Comparison of ENCODE assay signal across 14 cellular contexts in the genomic region with DNA sequence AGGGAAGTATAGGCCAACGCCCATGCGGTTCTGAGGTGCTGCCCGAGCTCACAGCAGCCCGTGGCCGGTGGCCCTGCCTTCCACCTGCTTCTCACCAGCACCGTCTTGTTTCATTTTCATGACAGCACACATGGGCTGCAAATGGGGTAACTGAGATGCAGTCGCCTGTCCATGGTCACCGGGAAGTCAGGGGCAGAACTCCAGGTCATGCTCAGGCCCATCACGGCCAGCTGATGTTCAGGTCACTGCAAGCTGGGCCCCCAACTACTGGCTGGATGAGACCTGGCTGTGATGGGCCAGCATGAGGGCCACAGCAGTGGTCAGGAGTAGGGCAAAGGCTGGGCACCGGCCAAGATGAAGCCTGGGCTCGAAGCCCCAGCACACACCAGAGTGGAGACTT. TPM values are rescaled to one million over a fixed set of nuclear protein-coding genes. Genes with fewer than 3 reads are reported as not detected.
"Had no signal": no experiment of that assay in that cellular context is flagged by ENCODE, and none has a peak within 500 bp of the region (broad histone marks: within the 10 kb centered on the region; RNA-seq: fewer than 3 reads in every experiment).

No MANE protein-coding gene starts in this region.

RNA-seq across cellular contexts. Expression of gene POTEH, which starts 51.9 kb away (rescaled TPM):
- total RNA-seq: activated B cell treated with CpG ODN at 0.5 μM for 24 hours; activated CD8-positive, alpha-beta T cell treated with anti-CD3 and anti-CD28 coated beads for 36 hours; activated T-cell treated with anti-CD3 and anti-CD28 coated beads, Interleukin-2, amount 50 U/mL, for 4 hours; activated T-helper 17 cell treated with anti-CD3 and anti-CD28 coated beads, Interleukin-2, amount 50 U/mL, for 72 hours; adrenal gland; aorta; body of pancreas; chondrocyte; dermis blood vessel endothelial cell; endothelial cell of umbilical vein; gastroesophageal sphincter; glomerular endothelial cell; T-helper 17 cell had no signal
- polyA plus RNA-seq: adrenal gland, aorta, endothelial cell of umbilical vein, esophagus had no signal
